ENCODE assay signal across 11 cellular contexts in the genomic region with DNA sequence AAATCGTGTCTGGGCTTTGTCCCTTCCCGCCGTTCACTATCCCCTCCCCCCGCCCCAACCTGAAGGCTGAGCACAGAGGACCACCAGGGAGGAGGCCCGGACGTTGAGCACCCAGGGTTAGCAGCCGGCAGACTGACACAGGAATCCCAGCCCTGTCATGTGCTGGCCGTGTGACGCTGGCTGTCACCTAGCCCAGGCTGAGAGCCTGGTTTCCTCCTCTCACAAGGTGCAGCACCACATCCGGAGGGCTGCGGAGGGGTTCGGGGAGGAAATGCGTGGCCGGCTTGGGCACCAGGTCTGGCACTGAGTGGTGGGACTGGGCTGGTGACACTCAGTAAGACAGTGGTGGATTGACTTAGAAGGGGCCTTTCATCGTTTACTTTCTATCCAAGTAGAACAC. TPM values are rescaled to one million over a fixed set of nuclear protein-coding genes. Genes with fewer than 3 reads are reported as not detected.
DNase-seq lines count a peak whose midpoint lies in the region; ATAC-seq and TF ChIP-seq lines count a peak whose summit lies in the region.
"Had no signal": no experiment of that assay in that cellular context is flagged by ENCODE, and none has a peak within 500 bp of the region (broad histone marks: within the 10 kb centered on the region; RNA-seq: fewer than 3 reads in every experiment).

No MANE protein-coding gene starts in this region.

- no peak overlapping the region for H4K91ac ChIP-seq in neuronal stem cell (ENCODE audit: low read depth, low read length, poor library complexity)

- H2BK15ac ChIP-seq in neuronal stem cell (ENCODE audit: low read length) = peak overlapping the region; percentile 82

- H3K79me2 ChIP-seq in SK-N-SH (ENCODE audit: insufficient read depth) = no peaks in the 10 kb centered on the region

- CTCF ChIA-PET in SK-N-SH (lab: Yijun Ruan, JAX) = interaction anchor here (2.9 kb wide), 1 partner anchor 107 kb away, joined by 11 read pairs; no protein-coding TSS in a partner anchor

- H3K9me3 ChIP-seq in neuronal stem cell (replicated peaks in 1 of 2; ENCODE audit: control insufficient read depth in 2 of 2, insufficient read depth in 1 of 2, low read depth in 1 of 2, low read length in 2 of 2) = peaks cover 2 to 12% of the 10 kb centered on the region in 2 donors
- no peaks in the 10 kb centered on the region for H3K9me3 ChIP-seq in SK-N-SH

- H4K8ac ChIP-seq in neuronal stem cell (ENCODE audit: low read depth, low read length) = no peak overlapping the region

- TF ChIP-seq EP300 in SK-N-SH (IDR thresholded peaks at IDR 0.05; ENCODE audit: borderline replicate concordance in 1 of 2, low read depth in 1 of 2, low read length in 1 of 2) = no peak

- no peaks in the 10 kb centered on the region for H3K9me2 ChIP-seq in SK-N-SH

- no CpG with 5 or more reads among the region's 15 CpGs for WGBS in neuronal stem cell (ENCODE audit: extremely low coverage in 2 of 2, insufficient read length in 2 of 2, insufficient replicate concordance in 1 of 2), 2 donors
- 59% methylated on average over 7 of the region's 15 CpGs for WGBS in SK-N-SH (ENCODE audit: low lambda C conversion rate)

- TF ChIP-seq CTCF in SK-N-SH (IDR thresholded peaks at IDR 0.05) = no peak

- peak; percentile 26 for DNase-seq in CD1c-positive myeloid dendritic cell (ENCODE audit: extremely low spot score)
- peak in 4 of 5 experiments; percentile 40 to 97 (median 77) for DNase-seq in T-helper 2 cell
- DNase-seq in activated effector memory CD4-positive, alpha-beta T cell treated with Interleukin-2 at 50 U/mL for 16 hours = peak; percentile 71
- DNase-seq in neuronal stem cell (ENCODE audit: low spot score) = no peak
- DNase-seq in SK-N-SH = no peak
- DNase-seq in DMS 273 (lab: John Stamatoyannopoulos, UW; ENCODE audit: unreplicated experiment) = no peak
- DNase-seq: GOT3, NCI-H748 treated with DMSO at 0.1 percent for 48 hours had no signal

- POLR2A ChIA-PET in SK-N-SH (lab: Yijun Ruan, JAX) = interaction anchor here (0.6 to 0.9 kb wide), 2 partner anchors 51 to 796 kb away, joined by 3 read pairs; no protein-coding TSS in a partner anchor

- peaks cover 2% of the 10 kb centered on the region for H3K79me1 ChIP-seq in neuronal stem cell (ENCODE audit: low read depth, low read length)

- peak overlapping the region; percentile 18 for H2AFZ ChIP-seq in neuronal stem cell (ENCODE audit: low read length)
- H2AFZ ChIP-seq in SK-N-SH (ENCODE audit: low read depth) = no peak overlapping the region

- no peak overlapping the region for H3K14ac ChIP-seq in neuronal stem cell (ENCODE audit: low read length)

- no peak overlapping the region for H3K4me2 ChIP-seq in neuronal stem cell (ENCODE audit: insufficient read depth, low read length, poor library complexity, severe bottlenecking)
- no peak overlapping the region for H3K4me2 ChIP-seq in SK-N-SH

- H3K4me3 ChIP-seq in neuronal stem cell (ENCODE audit: low read length in 2 of 2) (no peak overlapping the region), SK-N-SH (ENCODE audit: low read depth in 2 of 2, low read length in 1 of 2) (no peak overlapping the region)

- peak overlapping the region; percentile 10 for H2BK5ac ChIP-seq in neuronal stem cell (ENCODE audit: low read length)

- no peaks in the 10 kb centered on the region for H3K36me3 ChIP-seq in neuronal stem cell (replicated peaks in 1 of 2; ENCODE audit: control insufficient read depth in 2 of 2, insufficient read depth in 2 of 2, low read length in 2 of 2)
- H3K36me3 ChIP-seq in SK-N-SH (replicated peaks in 1 of 2; ENCODE audit: control insufficient read depth in 1 of 2, insufficient read depth in 2 of 2, low read length in 1 of 2) = no peaks in the 10 kb centered on the region

- ATAC-seq in GM21367 (IDR thresholded peaks at IDR 0.05; ENCODE audit: unreplicated experiment) (no peak), HG03175 (IDR thresholded peaks at IDR 0.05; ENCODE audit: unreplicated experiment) (no peak)
- ATAC-seq: left colon had no signal

- TF ChIP-seq RAD21 in SK-N-SH (IDR thresholded peaks at IDR 0.05; ENCODE audit: low read length) = no peak

- peaks cover 6% of the 10 kb centered on the region for H3F3A ChIP-seq in SK-N-SH (replicated peaks; ENCODE audit: insufficient read depth)

- H3K27me3 ChIP-seq in neuronal stem cell (ENCODE audit: control insufficient read depth in 3 of 3, insufficient read depth in 3 of 3, low read depth in 1 of 3, low read length in 3 of 3) (no peaks in the 10 kb centered on the region), SK-N-SH (ENCODE audit: insufficient read depth) (no peaks in the 10 kb centered on the region)

- no peak overlapping the region for H2BK120ac ChIP-seq in neuronal stem cell (ENCODE audit: low read depth, low read length)

- H3K9ac ChIP-seq in neuronal stem cell (ENCODE audit: low read depth, low read length, poor library complexity) (no peak overlapping the region), SK-N-SH (no peak overlapping the region)

- no peaks in the 10 kb centered on the region for H4K20me1 ChIP-seq in SK-N-SH (ENCODE audit: insufficient read depth)

- peak overlapping the region; percentile 73 for H2AK5ac ChIP-seq in neuronal stem cell (ENCODE audit: low read depth, low read length)

- H2BK12ac ChIP-seq in neuronal stem cell (ENCODE audit: low read length) = peak overlapping the region; percentile 85

- no peak overlapping the region for H3K4ac ChIP-seq in neuronal stem cell (ENCODE audit: low read length)

- H3K27ac ChIP-seq in neuronal stem cell (replicated peaks; ENCODE audit: low read length) = no peak overlapping the region
- no peak overlapping the region for H3K27ac ChIP-seq in SK-N-SH (ENCODE audit: low read depth in 2 of 2, low read length in 1 of 2)

- peak overlapping the region; percentile 91 for H3K18ac ChIP-seq in neuronal stem cell (ENCODE audit: low read length)

- H3K4me1 ChIP-seq in neuronal stem cell (ENCODE audit: control insufficient read depth in 2 of 2, insufficient read depth in 1 of 2, low read depth in 1 of 2, low read length in 2 of 2) = peaks cover 12 to 23% of the 10 kb centered on the region in 2 donors
- peaks cover 0 to 21% of the 10 kb centered on the region in 2 experiments; a peak in 2 of 4 replicates for H3K4me1 ChIP-seq in SK-N-SH (ENCODE audit: control insufficient read depth in 1 of 2, insufficient read depth in 2 of 2, low read depth in 1 of 2, low read length in 1 of 2)

- H3K23ac ChIP-seq in neuronal stem cell (ENCODE audit: low read depth, low read length, poor library complexity) = peak overlapping the region; percentile 68

TF ChIP-seq in SK-N-SH, 30 proteins besides CTCF, POLR2A, EP300 and RAD21 (continues in another document):
- TF ChIP-seq RFX5 (IDR thresholded peaks at IDR 0.05; ENCODE audit: low read length) (no peak), FOSL2 (IDR thresholded peaks at IDR 0.05; ENCODE audit: borderline replicate concordance, low read depth) (no peak), ELF1 (IDR thresholded peaks at IDR 0.05) (no peak), POLR2AphosphoS5 (IDR thresholded peaks at IDR 0.05; ENCODE audit: low read depth, low read length) (no peak), EZH2phosphoT487 (IDR thresholded peaks at IDR 0.05; ENCODE audit: borderline replicate concordance, low read depth) (no peak), FOXJ3 (CRISPR knock-in tag; IDR thresholded peaks at IDR 0.05) (no peak), NFIC (IDR thresholded peaks at IDR 0.05; ENCODE audit: borderline replicate concordance) (no peak), FOXM1 (IDR thresholded peaks at IDR 0.05; ENCODE audit: low read depth) (no peak)
- TF ChIP-seq, protein P1, sequence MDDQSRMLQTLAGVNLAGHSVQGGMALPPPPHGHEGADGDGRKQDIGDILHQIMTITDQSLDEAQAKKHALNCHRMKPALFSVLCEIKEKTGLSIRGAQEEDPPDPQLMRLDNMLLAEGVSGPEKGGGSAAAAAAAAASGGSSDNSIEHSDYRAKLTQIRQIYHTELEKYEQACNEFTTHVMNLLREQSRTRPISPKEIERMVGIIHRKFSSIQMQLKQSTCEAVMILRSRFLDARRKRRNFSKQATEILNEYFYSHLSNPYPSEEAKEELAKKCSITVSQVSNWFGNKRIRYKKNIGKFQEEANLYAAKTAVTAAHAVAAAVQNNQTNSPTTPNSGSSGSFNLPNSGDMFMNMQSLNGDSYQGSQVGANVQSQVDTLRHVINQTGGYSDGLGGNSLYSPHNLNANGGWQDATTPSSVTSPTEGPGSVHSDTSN (IDR thresholded peaks at IDR 0.05) = no peak
- TF ChIP-seq, protein P2, sequence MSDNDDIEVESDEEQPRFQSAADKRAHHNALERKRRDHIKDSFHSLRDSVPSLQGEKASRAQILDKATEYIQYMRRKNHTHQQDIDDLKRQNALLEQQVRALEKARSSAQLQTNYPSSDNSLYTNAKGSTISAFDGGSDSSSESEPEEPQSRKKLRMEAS (IDR thresholded peaks at IDR 0.05; ENCODE audit: low read depth) = no peak
- TF ChIP-seq, protein P3, sequence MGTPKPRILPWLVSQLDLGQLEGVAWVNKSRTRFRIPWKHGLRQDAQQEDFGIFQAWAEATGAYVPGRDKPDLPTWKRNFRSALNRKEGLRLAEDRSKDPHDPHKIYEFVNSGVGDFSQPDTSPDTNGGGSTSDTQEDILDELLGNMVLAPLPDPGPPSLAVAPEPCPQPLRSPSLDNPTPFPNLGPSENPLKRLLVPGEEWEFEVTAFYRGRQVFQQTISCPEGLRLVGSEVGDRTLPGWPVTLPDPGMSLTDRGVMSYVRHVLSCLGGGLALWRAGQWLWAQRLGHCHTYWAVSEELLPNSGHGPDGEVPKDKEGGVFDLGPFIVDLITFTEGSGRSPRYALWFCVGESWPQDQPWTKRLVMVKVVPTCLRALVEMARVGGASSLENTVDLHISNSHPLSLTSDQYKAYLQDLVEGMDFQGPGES (IDR thresholded peaks at IDR 0.05; ENCODE audit: low read depth, low read length) = no peak

RNA-seq across cellular contexts. Expression of a gene that starts 4.6 kb away (rescaled TPM):
- 74.7 TPM for polyA plus RNA-seq in neuronal stem cell (2013, experiment 1 of 2)
- 78.8 TPM for polyA plus RNA-seq in neuronal stem cell (2013, experiment 2 of 2)
- polyA plus RNA-seq in SK-N-SH (2012; rRNA removed) = 52.2 and 64.6 TPM in 2 replicates
- 36.9 and 51.7 TPM in 2 replicates for polyA plus RNA-seq in SK-N-SH (2012; cell fraction: cytosol; rRNA removed)
- polyA plus RNA-seq in SK-N-SH (2012; cell fraction: nucleus; rRNA removed) = 45.2 and 49.2 TPM in 2 replicates

RNA-seq across cellular contexts. Expression of a gene that starts 25.5 kb away (rescaled TPM):
- 299 TPM for polyA plus RNA-seq in neuronal stem cell (2013, experiment 1 of 2)
- polyA plus RNA-seq in neuronal stem cell (2013, experiment 2 of 2) = 308 TPM
- 687 and 801 TPM in 2 replicates for polyA plus RNA-seq in SK-N-SH (2012; rRNA removed)
- polyA plus RNA-seq in SK-N-SH (2012; cell fraction: cytosol; rRNA removed) = 613 and 674 TPM in 2 replicates
- 549 and 666 TPM in 2 replicates for polyA plus RNA-seq in SK-N-SH (2012; cell fraction: nucleus; rRNA removed)

RNA-seq across cellular contexts. Expression of a gene that starts 25.9 kb away (rescaled TPM):
- 13.7 TPM for polyA plus RNA-seq in neuronal stem cell (2013, experiment 1 of 2)
- polyA plus RNA-seq in neuronal stem cell (2013, experiment 2 of 2) = 13.4 TPM
- polyA plus RNA-seq in SK-N-SH (2012; rRNA removed) = 10.7 and 13.1 TPM in 2 replicates
- polyA plus RNA-seq in SK-N-SH (2012; cell fraction: cytosol; rRNA removed) = 6.1 and 7.6 TPM in 2 replicates
- polyA plus RNA-seq in SK-N-SH (2012; cell fraction: nucleus; rRNA removed) = 38.4 and 51.9 TPM in 2 replicates

RNA-seq across cellular contexts. Expression of a gene that starts 52.0 kb away (rescaled TPM):
- 13.5 TPM for polyA plus RNA-seq in neuronal stem cell (2013, experiment 1 of 2)
- 15.0 TPM for polyA plus RNA-seq in neuronal stem cell (2013, experiment 2 of 2)
- 2.9 and 4.8 TPM in 2 replicates for polyA plus RNA-seq in SK-N-SH (2012; rRNA removed)
- 6.3 and 6.6 TPM in 2 replicates for polyA plus RNA-seq in SK-N-SH (2012; cell fraction: cytosol; rRNA removed)
- polyA plus RNA-seq in SK-N-SH (2012; cell fraction: nucleus; rRNA removed) = 17.4 and 27.1 TPM in 2 replicates

Comparison
In these comparisons a context has a peak if more than half of its experiments do, and no peak if none do; other contexts are left out.
1. DNase-seq: peak in CD1c-positive myeloid dendritic cell (single experiment), T-helper 2 cell (4 of 5) and activated effector memory CD4-positive, alpha-beta T cell treated with Interleukin-2 at 50 U/mL for 16 hours (single experiment); none in neuronal stem cell (single experiment), SK-N-SH (single experiment) and DMS 273 (single experiment).